In the genomic region with DNA sequence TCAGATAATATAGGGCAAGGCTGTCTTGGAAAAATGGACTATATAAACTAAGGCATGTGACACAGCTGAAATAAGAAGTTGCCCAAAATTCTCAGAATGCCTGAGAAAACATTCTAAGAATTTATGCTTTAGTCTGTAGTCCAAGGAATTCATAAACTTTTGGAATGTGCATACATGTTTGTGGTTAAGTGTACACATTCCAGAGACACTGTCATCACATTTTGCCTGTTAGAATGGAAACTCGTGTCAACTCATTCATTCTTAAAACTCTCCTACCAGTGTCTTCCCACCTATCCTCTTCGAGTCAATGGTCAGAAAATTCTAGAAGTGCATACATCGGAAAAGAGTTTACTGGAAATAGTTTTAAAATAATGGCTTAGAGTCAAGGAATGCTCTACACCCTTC, we compare ENCODE assay signal across 13 cellular contexts.
DNase-seq lines count a peak whose midpoint lies in the region; ATAC-seq and TF ChIP-seq lines count a peak whose summit lies in the region.
"Had no signal": no experiment of that assay in that cellular context is flagged by ENCODE, and none has a peak within 500 bp of the region (broad histone marks: within the 10 kb centered on the region; RNA-seq: fewer than 3 reads in every experiment).

No MANE protein-coding gene starts in this region.

- H3K4me3 ChIP-seq in MG63, result peak overlapping the region; percentile 5; the same call in 1 of the 2 replicates
- no peak overlapping the region for H3K4me3 ChIP-seq in neural progenitor cell

- peaks cover 2% of the 10 kb centered on the region for H3K4me1 Mint-ChIP-seq in neural progenitor cell
- H3K4me1 Mint-ChIP-seq: activated CD4-positive, alpha-beta T cell treated with anti-CD3 and anti-CD28 coated beads for 36 hours; neural crest cell had no signal

- DNase-seq in AG09319 (ENCODE audit: extremely low read depth, low read depth) (peak; percentile 63), MG63 (no peak), dedifferentiated amniotic fluid mesenchymal stem cell (ENCODE audit: extremely low spot score) (peak; percentile 97), myocyte (ENCODE audit: low read depth) (peak; percentile 71), neural progenitor cell (ENCODE audit: low spot score) (no peak), HK-2 (ENCODE audit: unreplicated experiment) (no peak), HuH-7 (ENCODE audit: low spot score) (no peak)
- DNase-seq: activated CD4-positive, alpha-beta T cell treated with anti-CD3 and anti-CD28 coated beads for 36 hours; NCI-H1694; stimulated activated CD4-positive, alpha-beta T cell treated with anti-CD3 and anti-CD28 coated beads, Interleukin-15, amount 100 ng/mL, for 24 hours had no signal

- H3K27ac ChIP-seq in neural progenitor cell, result no peak overlapping the region

- no peaks in the 10 kb centered on the region for H3F3A ChIP-seq in neural progenitor cell (ENCODE audit: low read depth)

- ATAC-seq in HG02885 (IDR thresholded peaks at IDR 0.05; ENCODE audit: poor library complexity, unreplicated experiment), result no peak
- ATAC-seq: activated CD4-positive, alpha-beta T cell treated with anti-CD3 and anti-CD28 coated beads for 36 hours had no signal

- H2AFZ ChIP-seq in neural progenitor cell (replicated peaks), result no peak overlapping the region

- peaks cover 7% of the 10 kb centered on the region for H3K27me3 Mint-ChIP-seq in neural progenitor cell (ENCODE audit: insufficient read depth, low read depth)
- H3K27me3 Mint-ChIP-seq: activated CD4-positive, alpha-beta T cell treated with anti-CD3 and anti-CD28 coated beads for 36 hours had no signal

- H3K4me2 ChIP-seq in neural progenitor cell, result no peak overlapping the region

- H3K36me3 ChIP-seq in MG63, result no peaks in the 10 kb centered on the region
- no peaks in the 10 kb centered on the region for H3K36me3 ChIP-seq in neural progenitor cell

- H4K20me1 ChIP-seq in neural progenitor cell (ENCODE audit: low read depth), result no peaks in the 10 kb centered on the region

- H3K9me3 ChIP-seq in MG63 (no peaks in the 10 kb centered on the region), neural progenitor cell (ENCODE audit: low read depth) (no peaks in the 10 kb centered on the region)

- no peak overlapping the region for H3K4me3 Mint-ChIP-seq in neural progenitor cell
- H3K4me3 Mint-ChIP-seq: activated CD4-positive, alpha-beta T cell treated with anti-CD3 and anti-CD28 coated beads for 36 hours; activated T-helper 1 cell treated with anti-CD3 and anti-CD28 coated beads, Interleukin-12 subunit alpha, Interleukin-12 subunit beta, Interleukin-2, Interleukin-4 antibody, amounts not matched to agents 30 ng/mL and 10 ng/mL and 1 ng/mL, durations not matched to agents 14 hours and 24 hours and 36 hours; neural crest cell had no signal

- peaks cover 2% of the 10 kb centered on the region for H3K9me3 Mint-ChIP-seq in neural progenitor cell

- no peaks in the 10 kb centered on the region for H3K4me1 ChIP-seq in neural progenitor cell

- H3K79me2 ChIP-seq in neural progenitor cell (ENCODE audit: low read depth), result no peaks in the 10 kb centered on the region

- H3K36me3 Mint-ChIP-seq in neural progenitor cell, result no peaks in the 10 kb centered on the region

- H3K27ac Mint-ChIP-seq in neural progenitor cell, result no peak overlapping the region
- H3K27ac Mint-ChIP-seq: activated CD4-positive, alpha-beta T cell treated with anti-CD3 and anti-CD28 coated beads for 36 hours; activated T-helper 1 cell treated with anti-CD3 and anti-CD28 coated beads, Interleukin-12 subunit alpha, Interleukin-12 subunit beta, Interleukin-2, Interleukin-4 antibody, amounts not matched to agents 30 ng/mL and 10 ng/mL and 1 ng/mL, durations not matched to agents 14 hours and 24 hours and 36 hours had no signal

- no peak overlapping the region for H3K9ac ChIP-seq in neural progenitor cell

- TF ChIP-seq CTCF in AG09319 (IDR thresholded peaks at IDR 0.05; ENCODE audit: low read depth, low read length), result no peak
- TF ChIP-seq CTCF in neural progenitor cell (IDR thresholded peaks at IDR 0.05), result no peak

- H3K27me3 ChIP-seq in MG63 (no peaks in the 10 kb centered on the region), neural progenitor cell (no peaks in the 10 kb centered on the region)

Comparison
In these comparisons a context has a peak if more than half of its experiments do, and no peak if none do; other contexts are left out.
1. DNase-seq: peak in AG09319 (single experiment), dedifferentiated amniotic fluid mesenchymal stem cell (single experiment) and myocyte (single experiment); none in MG63 (single experiment), neural progenitor cell (single experiment), HK-2 (single experiment) and HuH-7 (single experiment).